Comparison of ENCODE assay signal across 14 cellular contexts in genomic region chr11:45079567-45079942, GRCh38.
DNase-seq lines count a peak whose midpoint lies in the region; FAIRE-seq and TF ChIP-seq lines count a peak whose summit lies in the region.
"Had no signal": no experiment of that assay in that cellular context is flagged by ENCODE, and none has a peak within 500 bp of the region (broad histone marks: within the 10 kb centered on the region; RNA-seq: fewer than 3 reads in every experiment).

No MANE protein-coding gene starts in this region.

- dilution Hi-C loops in mammary epithelial cell (cut with HindIII; ENCODE audit: low sequenced_read_pairs), result no loop called here

- H3K9ac ChIP-seq in mammary epithelial cell (ENCODE audit: insufficient read depth, low read length) (no peak overlapping the region), mesenchymal stem cell (ENCODE audit: low read length) (no peak overlapping the region)
- H3K9ac ChIP-seq: GM23248 had no signal

- H3K27me3 ChIP-seq in breast epithelium, result no peaks in the 10 kb centered on the region
- no peaks in the 10 kb centered on the region for H3K27me3 ChIP-seq in mammary epithelial cell (ENCODE audit: insufficient read depth, low read length)
- H3K27me3 ChIP-seq in WERI-Rb-1 (ENCODE audit: insufficient read depth, low read depth, severe bottlenecking), result no peaks in the 10 kb centered on the region
- peaks cover 11 to 43% of the 10 kb centered on the region in 2 experiments for H3K27me3 ChIP-seq in mesenchymal stem cell (ENCODE audit: control insufficient read depth in 1 of 2, insufficient read depth in 1 of 2, low read length in 2 of 2)
- H3K27me3 ChIP-seq in thymus (ENCODE audit: control insufficient read depth, insufficient read depth), result no peaks in the 10 kb centered on the region

- H3K23ac ChIP-seq in mesenchymal stem cell (ENCODE audit: low read length in 2 of 2), result no peak overlapping the region

- CTCF ChIA-PET in mammary epithelial cell (lab: Charles Lee; ENCODE audit: low non-redundant PET), result no interaction called here

- H2BK15ac ChIP-seq in mesenchymal stem cell (ENCODE audit: low read depth, poor library complexity, severe bottlenecking), result peak overlapping the region; percentile 53

- no peaks in the 10 kb centered on the region for H4K20me1 ChIP-seq in mammary epithelial cell (ENCODE audit: insufficient read depth, low read length)

- no peak overlapping the region for H2BK5ac ChIP-seq in mesenchymal stem cell (ENCODE audit: low read depth, low read length, poor library complexity, severe bottlenecking)

- FAIRE-seq in frontal cortex (lab: Jason Lieb, UNC), result no peak
- FAIRE-seq: colon had no signal

- intact Hi-C loops in breast epithelium (cut with DNase I; ENCODE audit: low total_unique reads) (no loop called here), mammary epithelial cell (cut with micrococcal nuclease) (no loop called here)

- H2AFZ ChIP-seq in mammary epithelial cell (ENCODE audit: low read depth, low read length) (no peak overlapping the region), mesenchymal stem cell (ENCODE audit: low read depth, low read length) (no peak overlapping the region)
- H2AFZ ChIP-seq: GM23248 had no signal

- no peaks in the 10 kb centered on the region for H3K79me1 ChIP-seq in mesenchymal stem cell (replicated peaks; ENCODE audit: low read length, poor library complexity, severe bottlenecking)

- peak overlapping the region; percentile 96 for H4K91ac ChIP-seq in mesenchymal stem cell (ENCODE audit: low read length)

- TF ChIP-seq CTCF in breast epithelium (IDR thresholded peaks at IDR 0.05) (no peak), mammary epithelial cell (conservative IDR thresholded peaks at IDR 0.05 in 1 of 2, IDR thresholded peaks at IDR 0.05 in 1 of 2; ENCODE audit: extremely low read depth in 1 of 2, insufficient read depth in 1 of 2, low read depth in 1 of 2, low read length in 2 of 2) (no peak), WERI-Rb-1 (IDR thresholded peaks at IDR 0.05; ENCODE audit: low read depth, low read length) (no peak), GM20000 (IDR thresholded peaks at IDR 0.05; ENCODE audit: extremely low read depth, missing control alignments) (no peak), coronary artery (IDR thresholded peaks at IDR 0.05) (no peak)

- peak overlapping the region; percentile 92 to 97 for H3K4ac ChIP-seq in mesenchymal stem cell (ENCODE audit: low read depth in 1 of 2, low read length in 2 of 2)

- H3K4me3 ChIP-seq in breast epithelium (no peak overlapping the region), mammary epithelial cell (replicated peaks in 1 of 3; ENCODE audit: insufficient read depth in 1 of 3, low read depth in 2 of 3, low read length in 3 of 3) (no peak overlapping the region), WERI-Rb-1 (ENCODE audit: low read depth, low read length) (no peak overlapping the region), mesenchymal stem cell (ENCODE audit: insufficient read depth in 1 of 2, low read depth in 1 of 2, low read length in 2 of 2) (no peak overlapping the region), thymus (ENCODE audit: low read length) (no peak overlapping the region), coronary artery (no peak overlapping the region)
- H3K4me3 ChIP-seq: esophagus squamous epithelium, GM23248, SJSA1 had no signal

- peak overlapping the region; percentile 71 for H2BK120ac ChIP-seq in mesenchymal stem cell (ENCODE audit: low read depth, low read length)

- H3K27ac ChIP-seq in breast epithelium (peak overlapping the region; percentile 70 to 73), mammary epithelial cell (ENCODE audit: insufficient read depth, low read depth, low read length) (no peak overlapping the region), WERI-Rb-1 (peak overlapping the region; percentile 74), mesenchymal stem cell (ENCODE audit: low read length, poor library complexity, severe bottlenecking) (no peak overlapping the region), thymus (ENCODE audit: low read depth) (peak overlapping the region; percentile 26), coronary artery (peak overlapping the region in 1 of 2 donors; percentile 37)
- H3K27ac ChIP-seq: GM23248, SJSA1 had no signal

- peak overlapping the region; percentile 93 for H4K8ac ChIP-seq in mesenchymal stem cell (ENCODE audit: low read length)

- H3K4me1 ChIP-seq in breast epithelium (no peaks in the 10 kb centered on the region), mammary epithelial cell (ENCODE audit: insufficient read depth, low read length) (no peaks in the 10 kb centered on the region), mesenchymal stem cell (ENCODE audit: control insufficient read depth, insufficient read depth, low read depth, low read length) (peaks cover 6% of the 10 kb centered on the region), thymus (ENCODE audit: control insufficient read depth, insufficient read depth, low read length) (peaks cover 54% of the 10 kb centered on the region)

- in situ Hi-C loops in mammary epithelial cell (cut with MboI; ENCODE audit: low sequenced_read_pairs in 2 of 2), result no loop called here

- no peaks in the 10 kb centered on the region for H3K79me2 ChIP-seq in mammary epithelial cell (ENCODE audit: insufficient read depth, low read length)

- H3K9me3 ChIP-seq in breast epithelium (no peaks in the 10 kb centered on the region), mammary epithelial cell (replicated peaks; ENCODE audit: insufficient read depth, low read length) (no peaks in the 10 kb centered on the region), WERI-Rb-1 (ENCODE audit: severe bottlenecking) (peaks cover 4% of the 10 kb centered on the region), mesenchymal stem cell (ENCODE audit: control insufficient read depth, low read length) (no peaks in the 10 kb centered on the region), thymus (ENCODE audit: control insufficient read depth) (no peaks in the 10 kb centered on the region)
- H3K9me3 ChIP-seq: esophagus squamous epithelium, SJSA1 had no signal

- no CpG with 5 or more reads among the region's 1 CpG for WGBS in mammary epithelial cell (ENCODE audit: low coverage, missing lambda C conversion rate)
- 85% methylated on average over 1 of the region's 1 CpG for WGBS in mesenchymal stem cell
- 13% methylated on average over 1 of the region's 1 CpG for WGBS in thymus

- no peaks in the 10 kb centered on the region for H3K36me3 ChIP-seq in breast epithelium
- no peaks in the 10 kb centered on the region for H3K36me3 ChIP-seq in mammary epithelial cell (ENCODE audit: insufficient read depth, low read length)
- H3K36me3 ChIP-seq in WERI-Rb-1, result no peaks in the 10 kb centered on the region
- no peaks in the 10 kb centered on the region for H3K36me3 ChIP-seq in mesenchymal stem cell (ENCODE audit: control insufficient read depth in 1 of 2, insufficient read depth in 2 of 2, low read depth in 1 of 2, low read length in 2 of 2)
- H3K36me3 ChIP-seq in thymus (ENCODE audit: control insufficient read depth, insufficient read depth), result no peaks in the 10 kb centered on the region
- H3K36me3 ChIP-seq: esophagus squamous epithelium, SJSA1 had no signal

- no peak overlapping the region for H2AK5ac ChIP-seq in mesenchymal stem cell (ENCODE audit: low read length, severe bottlenecking)

- TF ChIP-seq POLR2A in breast epithelium (IDR thresholded peaks at IDR 0.05), result no peak

- peak overlapping the region; percentile 86 to 99 for H2BK12ac ChIP-seq in mesenchymal stem cell (ENCODE audit: low read length in 2 of 2)

- no TSS peak for BruUV-seq in mammary epithelial cell (replicated peaks; lab: Mats Ljungman, UMichigan)

- DNase-seq in breast epithelium (ENCODE audit: low spot score in 2 of 2), result no peak
- DNase-seq in mammary epithelial cell, result no peak
- DNase-seq in WERI-Rb-1, result no peak
- no peak for DNase-seq in mesenchymal stem cell
- DNase-seq in frontal cortex (ENCODE audit: low spot score in 2 of 2), result no peak
- no peak for DNase-seq in GM20000 (ENCODE audit: low spot score)
- DNase-seq in coronary artery (ENCODE audit: low spot score), result no peak
- DNase-seq: esophagus squamous epithelium, GM23248, NCI-H1092 treated with DMSO at 0.1 percent for 48 hours, NCI-H2171 had no signal

- no peak overlapping the region for H3K4me2 ChIP-seq in mammary epithelial cell (ENCODE audit: insufficient read depth, low read depth, low read length)
- no peak overlapping the region for H3K4me2 ChIP-seq in mesenchymal stem cell (ENCODE audit: low read length, poor library complexity, severe bottlenecking)

- peak overlapping the region in 1 of 2 experiments; percentile 94 for H3K14ac ChIP-seq in mesenchymal stem cell (ENCODE audit: low read length in 2 of 2)

- peak overlapping the region; percentile 93 to 97 for H3K18ac ChIP-seq in mesenchymal stem cell (ENCODE audit: low read depth in 1 of 2, low read length in 2 of 2)

Comparison
In these comparisons a context has a peak if more than half of its experiments do, and no peak if none do; other contexts are left out.
1. H3K27ac ChIP-seq: peak in breast epithelium (2 of 2), WERI-Rb-1 (single experiment) and thymus (single experiment); none in mammary epithelial cell (single experiment) and mesenchymal stem cell (single experiment).